31 cellular contexts compared by ENCODE assay signal in the genomic region with DNA sequence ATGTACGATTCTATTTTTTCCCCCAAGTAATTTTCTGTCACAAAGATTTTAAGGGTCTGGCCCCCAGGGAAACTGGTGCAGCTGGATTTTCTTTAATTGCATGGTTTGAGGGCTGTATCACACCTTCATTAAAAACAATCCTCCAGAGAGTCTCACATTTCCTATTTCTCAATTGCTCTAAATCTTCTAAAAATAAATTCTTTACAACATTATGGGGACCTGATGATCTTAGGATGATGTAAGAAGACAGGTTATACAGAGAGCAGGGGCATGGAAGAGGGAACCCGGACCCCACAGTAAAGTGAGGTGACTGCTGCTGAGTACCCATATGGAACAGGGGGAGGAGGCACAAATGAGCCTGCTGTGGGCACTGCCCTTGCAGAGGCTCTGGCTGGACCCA.
"Had no signal": no experiment of that assay in that cellular context is flagged by ENCODE, and none has a peak within 500 bp of the region (broad histone marks: within the 10 kb centered on the region; RNA-seq: fewer than 3 reads in every experiment).

No MANE protein-coding gene starts in this region.

- H3K4me3 Mint-ChIP-seq: activated CD4-positive, alpha-beta memory T cell treated with anti-CD3 and anti-CD28 coated beads for 36 hours; activated CD4-positive, alpha-beta T cell treated with anti-CD3 and anti-CD28 coated beads for 36 hours; activated CD4-positive, alpha-beta T cell treated with anti-CD3 and anti-CD28 coated beads, Interleukin-2, amount 10 ng/mL, durations not matched to agents 24 days and 14 days; activated CD8-positive, alpha-beta memory T cell treated with anti-CD3 and anti-CD28 coated beads, Interleukin-2, amount 10 ng/mL, durations not matched to agents 7 days and 5 days; activated CD8-positive, alpha-beta T cell treated with anti-CD3 and anti-CD28 coated beads, Interleukin-2, amount 10 ng/mL, durations not matched to agents 7 days and 5 days; activated naive CD4-positive, alpha-beta T cell treated with anti-CD3 and anti-CD28 coated beads for 36 hours; activated naive CD4-positive, alpha-beta T cell treated with anti-CD3 and anti-CD28 coated beads, Interleukin-2, amount 50 U/mL, for 24 hours; activated naive CD8-positive, alpha-beta T cell treated with anti-CD3 and anti-CD28 coated beads for 36 hours; activated naive CD8-positive, alpha-beta T cell treated with anti-CD3 and anti-CD28 coated beads, Interleukin-2, amount 50 U/mL, for 24 hours; activated T-helper 1 cell treated with anti-CD3 and anti-CD28 coated beads, Interleukin-12 subunit alpha, Interleukin-12 subunit beta, Interleukin-2, Interleukin-4 antibody, amounts not matched to agents 30 ng/mL and 10 ng/mL and 1 ng/mL, durations not matched to agents 14 hours and 24 hours and 36 hours; effector memory CD8-positive, alpha-beta T cell had no signal

- H3K36me3 ChIP-seq: adrenal gland, esophagus muscularis mucosa had no signal

- H3K27ac Mint-ChIP-seq: activated CD4-positive, alpha-beta memory T cell treated with anti-CD3 and anti-CD28 coated beads for 36 hours; activated CD4-positive, alpha-beta T cell treated with anti-CD3 and anti-CD28 coated beads for 36 hours; activated CD4-positive, alpha-beta T cell treated with anti-CD3 and anti-CD28 coated beads, Interleukin-2, amount 10 ng/mL, durations not matched to agents 24 days and 14 days; activated CD8-positive, alpha-beta memory T cell treated with anti-CD3 and anti-CD28 coated beads, Interleukin-2, amount 10 ng/mL, durations not matched to agents 7 days and 5 days; activated CD8-positive, alpha-beta T cell treated with anti-CD3 and anti-CD28 coated beads, Interleukin-2, amount 10 ng/mL, durations not matched to agents 7 days and 5 days; activated naive CD4-positive, alpha-beta T cell treated with anti-CD3 and anti-CD28 coated beads for 36 hours; activated naive CD4-positive, alpha-beta T cell treated with anti-CD3 and anti-CD28 coated beads, Interleukin-2, amount 50 U/mL, for 24 hours; activated naive CD8-positive, alpha-beta T cell treated with anti-CD3 and anti-CD28 coated beads for 36 hours; activated naive CD8-positive, alpha-beta T cell treated with anti-CD3 and anti-CD28 coated beads, Interleukin-2, amount 50 U/mL, for 24 hours; activated T-helper 1 cell treated with anti-CD3 and anti-CD28 coated beads, Interleukin-12 subunit alpha, Interleukin-12 subunit beta, Interleukin-2, Interleukin-4 antibody, amounts not matched to agents 30 ng/mL and 10 ng/mL and 1 ng/mL, durations not matched to agents 14 hours and 24 hours and 36 hours; activated T-helper 2 cell treated with anti-CD3 and anti-CD28 coated beads, Interferon-gamma antibody, Interleukin-2, Interleukin-4, amounts not matched to agents 10 μg/mL and 5 μg/mL and 100 μg/mL, durations not matched to agents 14 hours and 24 hours and 36 hours had no signal

- H3K27me3 Mint-ChIP-seq: activated CD4-positive, alpha-beta memory T cell treated with anti-CD3 and anti-CD28 coated beads for 36 hours; activated CD4-positive, alpha-beta T cell treated with anti-CD3 and anti-CD28 coated beads for 36 hours; activated CD8-positive, alpha-beta memory T cell treated with anti-CD3 and anti-CD28 coated beads, Interleukin-2, amount 10 ng/mL, durations not matched to agents 7 days and 5 days; activated naive CD4-positive, alpha-beta T cell treated with anti-CD3 and anti-CD28 coated beads, Interleukin-2, amount 50 U/mL, for 24 hours; activated naive CD8-positive, alpha-beta T cell treated with anti-CD3 and anti-CD28 coated beads for 36 hours; activated naive CD8-positive, alpha-beta T cell treated with anti-CD3 and anti-CD28 coated beads, Interleukin-2, amount 50 U/mL, for 24 hours; effector memory CD8-positive, alpha-beta T cell had no signal

- DNase-seq: activated CD4-positive, alpha-beta memory T cell treated with anti-CD3 and anti-CD28 coated beads for 36 hours; activated CD4-positive, alpha-beta T cell treated with anti-CD3 and anti-CD28 coated beads for 36 hours; activated CD4-positive, alpha-beta T cell treated with anti-CD3 and anti-CD28 coated beads, Interleukin-2, amount 10 ng/mL, durations not matched to agents 24 days and 14 days; activated CD4-positive, CD25-positive, alpha-beta regulatory T cell; activated CD4-positive, CD25-positive, alpha-beta regulatory T cell treated with anti-CD3 and anti-CD28 coated beads, Interleukin-2, amount 50 U/mL, for 72 hours; activated CD8-positive, alpha-beta memory T cell treated with anti-CD3 and anti-CD28 coated beads, Interleukin-2, amount 10 ng/mL, durations not matched to agents 7 days and 5 days; activated CD8-positive, alpha-beta memory T cell treated with anti-CD3 and anti-CD28 coated beads, Interleukin-2, amount 50 U/mL, for 4 hours; activated CD8-positive, alpha-beta T cell treated with anti-CD3 and anti-CD28 coated beads, Interleukin-2, amount 10 ng/mL, durations not matched to agents 7 days and 5 days; activated effector memory CD4-positive, alpha-beta T cell treated with anti-CD3 and anti-CD28 coated beads, Interleukin-2, amount 50 U/mL, for 16 hours; activated naive CD4-positive, alpha-beta T cell treated with anti-CD3 and anti-CD28 coated beads for 36 hours; activated naive CD8-positive, alpha-beta T cell treated with anti-CD3 and anti-CD28 coated beads for 36 hours; activated naive CD8-positive, alpha-beta T cell treated with anti-CD3 and anti-CD28 coated beads, Interleukin-2, amount 50 U/mL, for 24 hours; activated T-cell treated with anti-CD3 and anti-CD28 coated beads, Interleukin-2, amount 50 U/mL, for 1 hour; activated T-cell treated with anti-CD3 and anti-CD28 coated beads, Interleukin-2, amount 50 U/mL, for 48 hours; adrenal gland; amygdala; aorta; body of pancreas; caudate nucleus; cortex of kidney; dermis blood vessel endothelial cell; effector CD4-positive, alpha-beta T cell; effector memory CD8-positive, alpha-beta T cell; erythroblast; foreskin keratinocyte; head of caudate nucleus; hippocampal formation had no signal

- H3K4me1 ChIP-seq: adrenal gland, body of pancreas, esophagus muscularis mucosa, foreskin keratinocyte had no signal

- H3K27ac ChIP-seq: adrenal gland, body of pancreas, esophagus muscularis mucosa, foreskin keratinocyte had no signal

- H3K4me3 ChIP-seq: adrenal gland, body of pancreas, esophagus muscularis mucosa had no signal

- ATAC-seq: activated CD4-positive, alpha-beta T cell treated with anti-CD3 and anti-CD28 coated beads for 36 hours; activated CD8-positive, alpha-beta memory T cell treated with anti-CD3 and anti-CD28 coated beads, Interleukin-2, amount 10 ng/mL, durations not matched to agents 7 days and 5 days; activated CD8-positive, alpha-beta T cell treated with anti-CD3 and anti-CD28 coated beads, Interleukin-2, amount 10 ng/mL, durations not matched to agents 7 days and 5 days; activated naive CD8-positive, alpha-beta T cell treated with anti-CD3 and anti-CD28 coated beads, Interleukin-2, amount 50 U/mL, for 24 hours; body of pancreas; effector memory CD8-positive, alpha-beta T cell; foreskin keratinocyte had no signal

- H3K9me3 ChIP-seq: adrenal gland, body of pancreas, esophagus muscularis mucosa had no signal

- H3K9me3 Mint-ChIP-seq: activated CD4-positive, alpha-beta memory T cell treated with anti-CD3 and anti-CD28 coated beads for 36 hours; activated naive CD4-positive, alpha-beta T cell treated with anti-CD3 and anti-CD28 coated beads, Interleukin-2, amount 50 U/mL, for 24 hours; activated T-helper 1 cell treated with anti-CD3 and anti-CD28 coated beads, Interleukin-12 subunit alpha, Interleukin-12 subunit beta, Interleukin-2, Interleukin-4 antibody, amounts not matched to agents 30 ng/mL and 10 ng/mL and 1 ng/mL, durations not matched to agents 14 hours and 24 hours and 36 hours; activated T-helper 2 cell treated with anti-CD3 and anti-CD28 coated beads, Interferon-gamma antibody, Interleukin-2, Interleukin-4, amounts not matched to agents 10 μg/mL and 5 μg/mL and 100 μg/mL, durations not matched to agents 14 hours and 24 hours and 36 hours had no signal

- H3K27me3 ChIP-seq: adrenal gland, body of pancreas, esophagus muscularis mucosa had no signal

- H3K4me1 Mint-ChIP-seq: activated CD4-positive, alpha-beta T cell treated with anti-CD3 and anti-CD28 coated beads for 36 hours; activated CD4-positive, alpha-beta T cell treated with anti-CD3 and anti-CD28 coated beads, Interleukin-2, amount 10 ng/mL, durations not matched to agents 24 days and 14 days; activated CD8-positive, alpha-beta memory T cell treated with anti-CD3 and anti-CD28 coated beads, Interleukin-2, amount 10 ng/mL, durations not matched to agents 7 days and 5 days; activated naive CD4-positive, alpha-beta T cell treated with anti-CD3 and anti-CD28 coated beads, Interleukin-2, amount 50 U/mL, for 24 hours; activated naive CD8-positive, alpha-beta T cell treated with anti-CD3 and anti-CD28 coated beads for 36 hours; activated naive CD8-positive, alpha-beta T cell treated with anti-CD3 and anti-CD28 coated beads, Interleukin-2, amount 50 U/mL, for 24 hours had no signal

- H3K36me3 Mint-ChIP-seq: activated CD4-positive, alpha-beta memory T cell treated with anti-CD3 and anti-CD28 coated beads for 36 hours; activated CD8-positive, alpha-beta memory T cell treated with anti-CD3 and anti-CD28 coated beads, Interleukin-2, amount 10 ng/mL, durations not matched to agents 7 days and 5 days; activated naive CD4-positive, alpha-beta T cell treated with anti-CD3 and anti-CD28 coated beads, Interleukin-2, amount 50 U/mL, for 24 hours; activated naive CD8-positive, alpha-beta T cell treated with anti-CD3 and anti-CD28 coated beads for 36 hours had no signal
